In genomic region chr14:68784995-68785816, GRCh38 we compare ENCODE assay signal across 2 cellular contexts.
TF ChIP-seq lines count a peak whose summit lies in the region.

No MANE protein-coding gene starts in this region.

TF ChIP-seq in K562, 482 proteins besides CTCF, POLR2A, EP300 and RAD21:
- TF ChIP-seq EP400 (IDR thresholded peaks at IDR 0.05) (no peak), ARID4B (CRISPR knock-in tag; IDR thresholded peaks at IDR 0.05) (no peak), SP2 (IDR thresholded peaks at IDR 0.05; ENCODE audit: extremely low read depth, low read depth, low read length, poor library complexity, severe bottlenecking) (no peak), GTF2F1 (IDR thresholded peaks at IDR 0.05; ENCODE audit: low read depth, low read length) (no peak), ZNF133 (CRISPR knock-in tag; IDR thresholded peaks at IDR 0.05) (no peak), NBN (IDR thresholded peaks at IDR 0.05; ENCODE audit: low read depth) (no peak), GTF3C2 (IDR thresholded peaks at IDR 0.05; ENCODE audit: borderline replicate concordance, extremely low read depth, insufficient read length) (no peak), NFXL1 (CRISPR knock-in tag; IDR thresholded peaks at IDR 0.05) (no peak), TCF7L2 (IDR thresholded peaks at IDR 0.05; ENCODE audit: low read depth, low read length) (no peak), HMG20B (CRISPR knock-in tag; IDR thresholded peaks at IDR 0.05) (no peak), ZNF398 (CRISPR knock-in tag; IDR thresholded peaks at IDR 0.05) (no peak), HNRNPH1 (optimal IDR thresholded peaks at IDR 0.05; ENCODE audit: low read depth, low read length) (no peak), SRSF3 (IDR thresholded peaks at IDR 0.05; ENCODE audit: insufficient read depth, low read length) (no peak)

TF ChIP-seq in HepG2, 621 proteins besides CTCF, POLR2A, EP300 and RAD21:
- TF ChIP-seq ZNF703 (CRISPR knock-in tag; IDR thresholded peaks at IDR 0.05; ENCODE audit: borderline replicate concordance) = 0 out of 2 replicates have a peak, but pooled peaks have one; percentile 7
- TF ChIP-seq ZFX (CRISPR knock-in tag; IDR thresholded peaks at IDR 0.05; ENCODE audit: low read depth) = 0 out of 2 replicates have a peak, but pooled peaks have one; percentile 11
- TF ChIP-seq ZFP36L1 (CRISPR knock-in tag; IDR thresholded peaks at IDR 0.05) = 0 out of 2 replicates have a peak, but pooled peaks have one; percentile 5
- TF ChIP-seq ZNF83 (CRISPR knock-in tag; IDR thresholded peaks at IDR 0.05; ENCODE audit: borderline replicate concordance) = no peak
- TF ChIP-seq RERE (CRISPR knock-in tag; IDR thresholded peaks at IDR 0.05; ENCODE audit: low read depth) = no peak
- no peak for TF ChIP-seq ZNF616 (CRISPR knock-in tag; IDR thresholded peaks at IDR 0.05; ENCODE audit: low read depth)
- no peak for TF ChIP-seq RBFOX2 (IDR thresholded peaks at IDR 0.05; ENCODE audit: low read depth, low read length)
- no peak for TF ChIP-seq STAT6 (CRISPR knock-in tag; IDR thresholded peaks at IDR 0.05; ENCODE audit: borderline replicate concordance)
- no peak for TF ChIP-seq ZFP36L2 (CRISPR knock-in tag; IDR thresholded peaks at IDR 0.05)
- 0 out of 2 replicates have a peak, but pooled peaks have one; percentile 25 for TF ChIP-seq MTERF4 (CRISPR knock-in tag; IDR thresholded peaks at IDR 0.05)
- TF ChIP-seq ZNF274 (CRISPR knock-in tag; IDR thresholded peaks at IDR 0.05) = peak; percentile 44; the same call in 1 of the 2 replicates
- no peak for TF ChIP-seq SP4 (CRISPR knock-in tag; IDR thresholded peaks at IDR 0.05)
- 0 out of 2 replicates have a peak, but pooled peaks have one; percentile 5 for TF ChIP-seq ONECUT2 (CRISPR knock-in tag; IDR thresholded peaks at IDR 0.05)
- 0 out of 2 replicates have a peak, but pooled peaks have one; percentile 32 for TF ChIP-seq NR0B2 (CRISPR knock-in tag; IDR thresholded peaks at IDR 0.05)
- 0 out of 2 replicates have a peak, but pooled peaks have one; percentile 10 for TF ChIP-seq MXD4 (CRISPR knock-in tag; IDR thresholded peaks at IDR 0.05)
- 0 out of 2 replicates have a peak, but pooled peaks have one; percentile 37 for TF ChIP-seq ZNF710 (CRISPR knock-in tag; IDR thresholded peaks at IDR 0.05; ENCODE audit: borderline replicate concordance)
- TF ChIP-seq PRMT3 (CRISPR knock-in tag; IDR thresholded peaks at IDR 0.05; ENCODE audit: borderline replicate concordance, low read depth) = no peak
- TF ChIP-seq ZBED4 (CRISPR knock-in tag; IDR thresholded peaks at IDR 0.05; ENCODE audit: borderline replicate concordance) = no peak
- no peak for TF ChIP-seq NCOR1 (IDR thresholded peaks at IDR 0.05; ENCODE audit: borderline replicate concordance, low read length)
